15 cellular contexts compared by ENCODE assay signal in genomic region chr16:79008036-79008868, GRCh38.
DNase-seq lines count a peak whose midpoint lies in the region; ATAC-seq, FAIRE-seq and TF ChIP-seq lines count a peak whose summit lies in the region.
"Had no signal": no experiment of that assay in that cellular context is flagged by ENCODE, and none has a peak within 500 bp of the region (broad histone marks: within the 10 kb centered on the region; RNA-seq: fewer than 3 reads in every experiment).

No MANE protein-coding gene starts in this region.

- H3K36me3 ChIP-seq in Karpas-422 (ENCODE audit: insufficient read depth, low read length), result no peaks in the 10 kb centered on the region
- no peaks in the 10 kb centered on the region for H3K36me3 ChIP-seq in psoas muscle (ENCODE audit: insufficient read depth in 1 of 2, low read depth in 1 of 2)
- H3K36me3 ChIP-seq: brain microvascular endothelial cell, WERI-Rb-1 had no signal

- CTCF ChIA-PET in activated CD8-positive, alpha-beta memory T cell treated with anti-CD3 and anti-CD28 coated beads, Interleukin-2, amount 10 ng/mL, durations not matched to agents 7 days and 5 days (lab: Charles Lee), result no interaction called here

- H3K27ac ChIP-seq in Karpas-422 (ENCODE audit: low read length) (no peak overlapping the region), psoas muscle (no peak overlapping the region)
- H3K27ac ChIP-seq: brain microvascular endothelial cell, GM23248, WERI-Rb-1 had no signal

- H3K4me3 ChIP-seq in Karpas-422 (ENCODE audit: low read length) (no peak overlapping the region), psoas muscle (no peak overlapping the region)
- H3K4me3 ChIP-seq: GM23248 had no signal

- TF ChIP-seq POLR2A in H54 (IDR thresholded peaks at IDR 0.05; ENCODE audit: low read depth, low read length), result no peak

- no peak for ATAC-seq in activated CD8-positive, alpha-beta memory T cell treated with anti-CD3 and anti-CD28 coated beads, Interleukin-2, amount 10 ng/mL, durations not matched to agents 7 days and 5 days
- ATAC-seq in GM21423 (IDR thresholded peaks at IDR 0.05; ENCODE audit: unreplicated experiment) (no peak), psoas muscle (no peak)
- ATAC-seq: SK-N-SH treated with all-trans-retinoic acid at 6 μM for 48 hours had no signal

- H3K27me3 Mint-ChIP-seq in activated CD8-positive, alpha-beta memory T cell treated with anti-CD3 and anti-CD28 coated beads, Interleukin-2, amount 10 ng/mL, durations not matched to agents 7 days and 5 days, result no peaks in the 10 kb centered on the region
- H3K27me3 Mint-ChIP-seq in T-helper 2 cell treated with Interferon-gamma antibody and Interleukin-4, amounts not matched to agents 5 μg/mL and 100 μg/mL, for 36 hours (ENCODE audit: low read depth), result no peaks in the 10 kb centered on the region

- H3K9me2 ChIP-seq in Karpas-422 (replicated peaks; ENCODE audit: insufficient read depth, low read length), result no peaks in the 10 kb centered on the region

- intact Hi-C loops in psoas muscle (cut with DNase I), result no loop called here

- peaks cover 9% of the 10 kb centered on the region for H3K4me1 ChIP-seq in Karpas-422 (ENCODE audit: low read length)
- H3K4me1 ChIP-seq in psoas muscle, result peaks cover 3% of the 10 kb centered on the region

- H3K27ac Mint-ChIP-seq in activated CD8-positive, alpha-beta memory T cell treated with anti-CD3 and anti-CD28 coated beads, Interleukin-2, amount 10 ng/mL, durations not matched to agents 7 days and 5 days, result no peak overlapping the region
- no peak overlapping the region for H3K27ac Mint-ChIP-seq in T-helper 2 cell treated with Interferon-gamma antibody and Interleukin-4, amounts not matched to agents 5 μg/mL and 100 μg/mL, for 36 hours

- H3K9me3 ChIP-seq in Karpas-422 (ENCODE audit: low read length), result no peaks in the 10 kb centered on the region
- H3K9me3 ChIP-seq in psoas muscle, result no peaks in the 10 kb centered on the region

- no peak overlapping the region for H3K4me3 Mint-ChIP-seq in activated CD8-positive, alpha-beta memory T cell treated with anti-CD3 and anti-CD28 coated beads, Interleukin-2, amount 10 ng/mL, durations not matched to agents 7 days and 5 days
- H3K4me3 Mint-ChIP-seq in T-helper 2 cell treated with Interferon-gamma antibody and Interleukin-4, amounts not matched to agents 5 μg/mL and 100 μg/mL, for 36 hours, result no peak overlapping the region

- FAIRE-seq in H54 (lab: Jason Lieb, UNC), result no peak

- H3K9me3 Mint-ChIP-seq in activated CD8-positive, alpha-beta memory T cell treated with anti-CD3 and anti-CD28 coated beads, Interleukin-2, amount 10 ng/mL, durations not matched to agents 7 days and 5 days (ENCODE audit: low read depth), result no peaks in the 10 kb centered on the region
- no peaks in the 10 kb centered on the region for H3K9me3 Mint-ChIP-seq in T-helper 2 cell treated with Interferon-gamma antibody and Interleukin-4, amounts not matched to agents 5 μg/mL and 100 μg/mL, for 36 hours

- peaks cover 26% of the 10 kb centered on the region for H3K4me1 Mint-ChIP-seq in activated CD8-positive, alpha-beta memory T cell treated with anti-CD3 and anti-CD28 coated beads, Interleukin-2, amount 10 ng/mL, durations not matched to agents 7 days and 5 days
- H3K4me1 Mint-ChIP-seq in T-helper 2 cell treated with Interferon-gamma antibody and Interleukin-4, amounts not matched to agents 5 μg/mL and 100 μg/mL, for 36 hours (ENCODE audit: low read depth), result peaks cover 9% of the 10 kb centered on the region

- DNase-seq in activated CD8-positive, alpha-beta memory T cell treated with anti-CD3 and anti-CD28 coated beads, Interleukin-2, amount 50 U/mL, for 48 hours, result peak; percentile 56
- DNase-seq in activated CD8-positive, alpha-beta memory T cell treated with anti-CD3 and anti-CD28 coated beads, Interleukin-2, amount 10 ng/mL, durations not matched to agents 7 days and 5 days, result no peak
- DNase-seq in H54 (ENCODE audit: insufficient read length, low spot score), result peak; percentile 12
- DNase-seq in T-helper 2 cell treated with Interferon-gamma antibody and Interleukin-4, amounts not matched to agents 5 μg/mL and 100 μg/mL, for 36 hours (ENCODE audit: low spot score), result peak; percentile 8
- DNase-seq in stimulated activated CD4-positive, alpha-beta T cell treated with anti-CD3 and anti-CD28 coated beads, Interleukin-4, amount 100 ng/mL, for 24 hours, result peak; percentile 22
- no peak for DNase-seq in Karpas-422
- no peak for DNase-seq in psoas muscle
- DNase-seq: activated gamma-delta T cell, brain microvascular endothelial cell, glutamatergic neuron, GM23248, NCI-H1048, WERI-Rb-1 had no signal

- no peaks in the 10 kb centered on the region for H3K27me3 ChIP-seq in Karpas-422 (ENCODE audit: low read length)
- peaks cover 0 to 2% (median 0%) of the 10 kb centered on the region in 3 donors for H3K27me3 ChIP-seq in psoas muscle (ENCODE audit: insufficient read depth in 3 of 3, low read length in 2 of 3)
- H3K27me3 ChIP-seq: brain microvascular endothelial cell had no signal

- no peaks in the 10 kb centered on the region for H4K20me1 ChIP-seq in Karpas-422 (ENCODE audit: insufficient read depth, low read depth, low read length)

- WGBS in psoas muscle, 3 donors, result 86 to 97% (median 93%) methylated on average over 9 of the region's 9 CpGs

- H3K4me2 ChIP-seq in Karpas-422 (ENCODE audit: low read depth, low read length, poor library complexity, severe bottlenecking), result no peak overlapping the region

- no peak for TF ChIP-seq CTCF in psoas muscle (IDR thresholded peaks at IDR 0.05)

- no peak overlapping the region for H2AFZ ChIP-seq in Karpas-422 (ENCODE audit: low read length)
- H2AFZ ChIP-seq: GM23248 had no signal

- H3K36me3 Mint-ChIP-seq in activated CD8-positive, alpha-beta memory T cell treated with anti-CD3 and anti-CD28 coated beads, Interleukin-2, amount 10 ng/mL, durations not matched to agents 7 days and 5 days, result peaks cover 1% of the 10 kb centered on the region
- H3K36me3 Mint-ChIP-seq in T-helper 2 cell treated with Interferon-gamma antibody and Interleukin-4, amounts not matched to agents 5 μg/mL and 100 μg/mL, for 36 hours (ENCODE audit: low read depth), result no peaks in the 10 kb centered on the region

- H3K79me2 ChIP-seq in Karpas-422 (ENCODE audit: low read length), result no peaks in the 10 kb centered on the region

- no peak overlapping the region for H3K9ac ChIP-seq in Karpas-422 (ENCODE audit: low read length)
- H3K9ac ChIP-seq: GM23248 had no signal

Comparison
In these comparisons a context has a peak if more than half of its experiments do, and no peak if none do; other contexts are left out.
1. DNase-seq: peak in activated CD8-positive, alpha-beta memory T cell treated with anti-CD3 and anti-CD28 coated beads, Interleukin-2, amount 50 U/mL, for 48 hours (single experiment), H54 (single experiment), T-helper 2 cell treated with Interferon-gamma antibody and Interleukin-4, amounts not matched to agents 5 μg/mL and 100 μg/mL, for 36 hours (single experiment) and stimulated activated CD4-positive, alpha-beta T cell treated with anti-CD3 and anti-CD28 coated beads, Interleukin-4, amount 100 ng/mL, for 24 hours (single experiment); none in activated CD8-positive, alpha-beta memory T cell treated with anti-CD3 and anti-CD28 coated beads, Interleukin-2, amount 10 ng/mL, durations not matched to agents 7 days and 5 days (single experiment), Karpas-422 (single experiment) and psoas muscle (0 of 2).